ENCODE assay signal across 28 cellular contexts in the genomic region with DNA sequence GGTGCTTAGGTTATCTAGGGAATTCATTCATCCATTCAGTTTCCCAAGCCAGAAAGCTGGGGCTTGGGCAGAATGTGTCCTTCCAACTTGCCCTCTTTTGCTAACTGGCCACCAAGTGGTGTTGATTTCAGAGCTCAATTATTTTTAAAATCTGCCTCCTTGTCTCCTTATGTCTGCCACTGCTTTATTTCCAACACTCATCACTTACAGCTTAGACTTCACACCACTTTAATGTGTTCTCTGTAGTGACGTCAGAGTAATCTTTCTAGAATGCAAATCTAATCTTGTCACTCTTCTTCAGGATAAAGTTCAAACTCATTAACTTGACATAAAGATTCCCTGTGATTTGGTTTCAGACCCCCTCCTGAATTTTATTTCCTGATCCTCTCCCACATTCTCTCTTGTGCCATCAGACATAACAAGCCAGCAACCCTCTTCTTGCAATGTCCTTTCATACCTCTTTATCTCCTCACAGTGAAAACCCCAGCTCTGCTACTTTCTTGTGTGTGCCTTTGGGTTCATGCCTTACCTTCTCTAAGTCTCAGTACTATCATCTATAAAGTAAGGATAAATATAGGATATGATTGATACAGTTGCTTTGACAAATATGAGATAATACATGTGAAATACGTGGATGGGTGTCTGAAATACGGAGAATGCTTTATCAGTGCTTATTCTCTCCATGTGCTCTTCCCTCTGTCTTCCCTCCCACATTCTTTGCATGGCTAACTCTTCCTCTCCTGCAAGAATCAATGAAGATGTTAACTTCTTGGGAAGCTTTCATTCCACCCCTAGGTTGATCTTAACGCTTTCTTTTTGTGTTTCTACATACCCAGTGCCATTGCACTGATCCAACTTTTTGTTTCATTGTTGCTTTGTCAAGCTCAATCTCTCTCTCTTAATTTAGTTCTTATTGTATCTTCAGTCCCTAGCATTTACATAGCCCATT.
"Had no signal": no experiment of that assay in that cellular context is flagged by ENCODE, and none has a peak within 500 bp of the region (broad histone marks: within the 10 kb centered on the region; RNA-seq: fewer than 3 reads in every experiment).

No MANE protein-coding gene starts in this region.

- H3K4me1 Mint-ChIP-seq: naive B cell; neural crest cell; stimulated activated effector memory CD8-positive, alpha-beta T cell treated with anti-CD3 and anti-CD28 coated beads, Interleukin-12 subunit alpha, Interleukin-12 subunit beta, amount 100 ng/mL, for 72 hours had no signal

- H3K36me3 ChIP-seq: esophagus squamous epithelium, left lung, lower lobe of right lung, neutrophil, pancreas, sigmoid colon, tibial artery had no signal

- H3K9me3 ChIP-seq: esophagus squamous epithelium, lower lobe of right lung, neutrophil, pancreas, sigmoid colon, testis had no signal

- H3K27me3 ChIP-seq: esophagus squamous epithelium, left lung, neutrophil, pancreas, sigmoid colon, testis, tibial artery had no signal

- ATAC-seq: effector memory CD8-positive, alpha-beta T cell; lower lobe of right lung; mucosa of descending colon; natural killer cell treated with Interleukin-12 subunit alpha and Interleukin-12 subunit beta and Interleukin-15 and Interleukin-18, amount 100 ng/mL, for 72 hours; pancreas; stimulated activated effector memory CD8-positive, alpha-beta T cell treated with anti-CD3 and anti-CD28 coated beads, Interleukin-12 subunit alpha, Interleukin-12 subunit beta, amount 100 ng/mL, for 72 hours; stimulated activated naive CD8-positive, alpha-beta T cell treated with anti-CD3 and anti-CD28 coated beads, Interleukin-15, Interleukin-2, amounts not matched to agents 100 U/mL and 50 U/mL, for 24 hours had no signal

- H3K4me3 Mint-ChIP-seq: effector memory CD8-positive, alpha-beta T cell; mesothelial cell of epicardium; naive B cell; natural killer cell treated with Interleukin-12 subunit alpha and Interleukin-12 subunit beta and Interleukin-15 and Interleukin-18, amount 100 ng/mL, for 72 hours; neural crest cell; stimulated activated effector memory CD8-positive, alpha-beta T cell treated with anti-CD3 and anti-CD28 coated beads, Interleukin-12 subunit alpha, Interleukin-12 subunit beta, amount 100 ng/mL, for 72 hours; type B pancreatic cell had no signal

- H3K27ac ChIP-seq: coronary artery, esophagus squamous epithelium, left lung, lower lobe of right lung, neutrophil, pancreas, sigmoid colon, testis, tibial artery had no signal

- H3K27me3 Mint-ChIP-seq: effector memory CD8-positive, alpha-beta T cell; naive B cell; natural killer cell treated with Interleukin-12 subunit alpha and Interleukin-12 subunit beta and Interleukin-15 and Interleukin-18, amount 100 ng/mL, for 72 hours; type B pancreatic cell had no signal

- H3K4me3 ChIP-seq: coronary artery, esophagus squamous epithelium, left lung, lower lobe of right lung, mucosa of descending colon, pancreas, sigmoid colon, testis, tibial artery had no signal

- H3K36me3 Mint-ChIP-seq: mesothelial cell of epicardium; naive B cell; natural killer cell treated with Interleukin-12 subunit alpha and Interleukin-12 subunit beta and Interleukin-15 and Interleukin-18, amount 100 ng/mL, for 72 hours; stimulated activated effector memory CD8-positive, alpha-beta T cell treated with anti-CD3 and anti-CD28 coated beads, Interleukin-12 subunit alpha, Interleukin-12 subunit beta, amount 100 ng/mL, for 72 hours; type B pancreatic cell had no signal

- DNase-seq: dermis blood vessel endothelial cell; effector memory CD8-positive, alpha-beta T cell; erythroblast; esophagus squamous epithelium; foreskin melanocyte; glutamatergic neuron; kidney; lower lobe of right lung; mucosa of descending colon; naive B cell; pancreas; retina; sigmoid colon; stimulated activated CD4-positive, alpha-beta T cell treated with anti-CD3 and anti-CD28 coated beads, Interleukin-2, amount 100 ng/mL, for 24 hours; stimulated activated CD4-positive, alpha-beta T cell treated with anti-CD3 and anti-CD28 coated beads, Interleukin-4, amount 100 ng/mL, for 24 hours; stimulated activated naive CD8-positive, alpha-beta T cell treated with anti-CD3 and anti-CD28 coated beads, Interleukin-15, Interleukin-2, amounts not matched to agents 100 U/mL and 50 U/mL, for 24 hours; substantia nigra; tibial artery had no signal

- FAIRE-seq: endometrium, kidney, pancreas had no signal

- H3K4me1 ChIP-seq: esophagus squamous epithelium, left lung, lower lobe of right lung, pancreas, sigmoid colon, testis, tibial artery had no signal

- H3K27ac Mint-ChIP-seq: effector memory CD8-positive, alpha-beta T cell; mesothelial cell of epicardium; natural killer cell treated with Interleukin-12 subunit alpha and Interleukin-12 subunit beta and Interleukin-15 and Interleukin-18, amount 100 ng/mL, for 72 hours; stimulated activated effector memory CD8-positive, alpha-beta T cell treated with anti-CD3 and anti-CD28 coated beads, Interleukin-12 subunit alpha, Interleukin-12 subunit beta, amount 100 ng/mL, for 72 hours; type B pancreatic cell had no signal

- H3K9me3 Mint-ChIP-seq: neural crest cell, type B pancreatic cell had no signal
